Comparison of ENCODE assay signal across 1 cellular context in the genomic region with DNA sequence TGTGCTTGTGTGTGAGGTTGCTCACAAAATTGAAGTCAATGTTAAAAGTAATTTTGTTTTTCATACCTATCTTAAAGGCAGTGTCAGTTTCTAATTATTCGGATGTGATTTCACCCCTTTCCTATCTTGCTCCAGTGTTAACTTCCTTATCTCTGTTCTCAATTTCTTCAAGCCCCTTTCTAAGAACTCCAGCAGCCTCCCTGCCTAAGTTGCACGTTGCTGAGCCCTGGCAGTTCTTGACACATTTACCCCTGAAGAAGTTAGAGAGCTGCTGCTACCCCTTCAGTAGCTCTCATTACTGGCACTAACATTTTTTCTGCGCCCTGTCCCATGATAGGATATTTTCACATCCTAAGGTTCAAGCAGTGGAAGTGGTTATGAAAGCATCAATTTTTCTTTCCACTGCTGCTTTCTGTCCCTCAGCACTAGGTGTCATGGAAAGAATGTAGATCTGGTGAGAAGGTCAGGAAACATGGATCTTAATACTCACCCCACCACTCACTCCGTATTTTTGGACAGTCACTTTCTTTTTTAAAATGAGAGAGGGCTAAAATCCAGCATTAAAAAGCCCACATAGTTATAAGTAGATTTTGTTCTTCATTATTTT.
TF ChIP-seq lines count a peak whose summit lies in the region.

No MANE protein-coding gene starts in this region.

TF ChIP-seq in K562, 482 proteins besides CTCF, POLR2A, EP300 and RAD21 (continued from another document):
- TF ChIP-seq TFAM (CRISPR knock-in tag; conservative IDR thresholded peaks at IDR 0.05) (no peak), NR2C2 (CRISPR knock-in tag; IDR thresholded peaks at IDR 0.05) (no peak), NR2C2 (tag; IDR thresholded peaks at IDR 0.05) (0 out of 2 replicates have a peak, but pooled peaks have one; percentile 35), L3MBTL2 (IDR thresholded peaks at IDR 0.05) (peak; percentile 52), SMARCE1 (IDR thresholded peaks at IDR 0.05) (0 out of 2 replicates have a peak, but pooled peaks have one; percentile 29), CXXC5 (CRISPR knock-in tag; IDR thresholded peaks at IDR 0.05) (0 out of 2 replicates have a peak, but pooled peaks have one; percentile 8), ARID1B (IDR thresholded peaks at IDR 0.05) (peak; percentile 40; the same call in 1 of the 2 replicates), ZNF589 (CRISPR knock-in tag; IDR thresholded peaks at IDR 0.05; ENCODE audit: low read depth) (0 out of 2 replicates have a peak, but pooled peaks have one; percentile 21), CTBP1 (IDR thresholded peaks at IDR 0.05; ENCODE audit: borderline replicate concordance) (peak; percentile 61), NFYB (IDR thresholded peaks at IDR 0.05; ENCODE audit: extremely low read depth, insufficient read length) (no peak), PTRF (tag; IDR thresholded peaks at IDR 0.05) (no peak), TAF9B (IDR thresholded peaks at IDR 0.05; ENCODE audit: partially characterized antibody) (peak; percentile 29), CSDE1 (IDR thresholded peaks at IDR 0.05) (0 out of 4 replicates have a peak, but pooled peaks of 1 of the 2 experiments have one; percentile 32), TEAD4 (IDR thresholded peaks at IDR 0.05; ENCODE audit: low read length) (peak; percentile 26; the same call in 1 of the 2 replicates), TEAD4 (CRISPR knock-in tag; IDR thresholded peaks at IDR 0.05; ENCODE audit: borderline replicate concordance) (no peak), MYC (IDR thresholded peaks at IDR 0.05; ENCODE audit: low read depth, low read length) (peak; percentile 43; the same call in 1 of the 2 replicates), MYC (CRISPR knock-in tag; IDR thresholded peaks at IDR 0.05; ENCODE audit: borderline replicate concordance, low read depth) (no peak), RCOR1 (IDR thresholded peaks at IDR 0.05; ENCODE audit: borderline replicate concordance in 1 of 2, low read depth in 2 of 2, low read length in 2 of 2) (peak in 1 of 2 experiments; percentile 40; a peak in 2 of 4 replicates), ETV1 (tag; conservative IDR thresholded peaks at IDR 0.05; ENCODE audit: low read depth) (0 out of 2 replicates have a peak, but pooled peaks have one; percentile 23), CBFA2T3 (IDR thresholded peaks at IDR 0.05) (peak; percentile 49; the same call in 1 of the 2 replicates), MAFG (tag; conservative IDR thresholded peaks at IDR 0.05) (peak; percentile 26; the same call in 1 of the 2 replicates)
- TF ChIP-seq, protein P1, sequence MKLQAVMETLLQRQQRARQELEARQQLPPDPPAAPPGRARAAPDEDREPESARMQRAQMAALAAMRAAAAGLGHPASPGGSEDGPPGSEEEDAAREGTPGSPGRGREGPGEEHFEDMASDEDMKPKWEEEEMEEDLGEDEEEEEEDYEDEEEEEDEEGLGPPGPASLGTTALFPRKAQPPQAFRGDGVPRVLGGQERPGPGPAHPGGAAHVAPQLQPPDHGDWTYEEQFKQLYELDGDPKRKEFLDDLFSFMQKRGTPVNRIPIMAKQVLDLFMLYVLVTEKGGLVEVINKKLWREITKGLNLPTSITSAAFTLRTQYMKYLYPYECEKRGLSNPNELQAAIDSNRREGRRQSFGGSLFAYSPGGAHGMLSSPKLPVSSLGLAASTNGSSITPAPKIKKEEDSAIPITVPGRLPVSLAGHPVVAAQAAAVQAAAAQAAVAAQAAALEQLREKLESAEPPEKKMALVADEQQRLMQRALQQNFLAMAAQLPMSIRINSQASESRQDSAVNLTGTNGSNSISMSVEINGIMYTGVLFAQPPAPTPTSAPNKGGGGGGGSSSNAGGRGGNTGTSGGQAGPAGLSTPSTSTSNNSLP (IDR thresholded peaks at IDR 0.05; ENCODE audit: borderline replicate concordance, low read depth, low read length) = 0 out of 2 replicates have a peak, but pooled peaks have one; percentile 19
- TF ChIP-seq, protein P2, sequence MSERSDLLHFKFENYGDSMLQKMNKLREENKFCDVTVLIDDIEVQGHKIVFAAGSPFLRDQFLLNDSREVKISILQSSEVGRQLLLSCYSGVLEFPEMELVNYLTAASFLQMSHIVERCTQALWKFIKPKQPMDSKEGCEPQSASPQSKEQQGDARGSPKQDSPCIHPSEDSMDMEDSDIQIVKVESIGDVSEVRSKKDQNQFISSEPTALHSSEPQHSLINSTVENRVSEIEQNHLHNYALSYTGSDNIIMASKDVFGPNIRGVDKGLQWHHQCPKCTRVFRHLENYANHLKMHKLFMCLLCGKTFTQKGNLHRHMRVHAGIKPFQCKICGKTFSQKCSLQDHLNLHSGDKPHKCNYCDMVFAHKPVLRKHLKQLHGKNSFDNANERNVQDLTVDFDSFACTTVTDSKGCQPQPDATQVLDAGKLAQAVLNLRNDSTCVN (CRISPR knock-in tag; IDR thresholded peaks at IDR 0.05) = no peak
- TF ChIP-seq, protein P3, sequence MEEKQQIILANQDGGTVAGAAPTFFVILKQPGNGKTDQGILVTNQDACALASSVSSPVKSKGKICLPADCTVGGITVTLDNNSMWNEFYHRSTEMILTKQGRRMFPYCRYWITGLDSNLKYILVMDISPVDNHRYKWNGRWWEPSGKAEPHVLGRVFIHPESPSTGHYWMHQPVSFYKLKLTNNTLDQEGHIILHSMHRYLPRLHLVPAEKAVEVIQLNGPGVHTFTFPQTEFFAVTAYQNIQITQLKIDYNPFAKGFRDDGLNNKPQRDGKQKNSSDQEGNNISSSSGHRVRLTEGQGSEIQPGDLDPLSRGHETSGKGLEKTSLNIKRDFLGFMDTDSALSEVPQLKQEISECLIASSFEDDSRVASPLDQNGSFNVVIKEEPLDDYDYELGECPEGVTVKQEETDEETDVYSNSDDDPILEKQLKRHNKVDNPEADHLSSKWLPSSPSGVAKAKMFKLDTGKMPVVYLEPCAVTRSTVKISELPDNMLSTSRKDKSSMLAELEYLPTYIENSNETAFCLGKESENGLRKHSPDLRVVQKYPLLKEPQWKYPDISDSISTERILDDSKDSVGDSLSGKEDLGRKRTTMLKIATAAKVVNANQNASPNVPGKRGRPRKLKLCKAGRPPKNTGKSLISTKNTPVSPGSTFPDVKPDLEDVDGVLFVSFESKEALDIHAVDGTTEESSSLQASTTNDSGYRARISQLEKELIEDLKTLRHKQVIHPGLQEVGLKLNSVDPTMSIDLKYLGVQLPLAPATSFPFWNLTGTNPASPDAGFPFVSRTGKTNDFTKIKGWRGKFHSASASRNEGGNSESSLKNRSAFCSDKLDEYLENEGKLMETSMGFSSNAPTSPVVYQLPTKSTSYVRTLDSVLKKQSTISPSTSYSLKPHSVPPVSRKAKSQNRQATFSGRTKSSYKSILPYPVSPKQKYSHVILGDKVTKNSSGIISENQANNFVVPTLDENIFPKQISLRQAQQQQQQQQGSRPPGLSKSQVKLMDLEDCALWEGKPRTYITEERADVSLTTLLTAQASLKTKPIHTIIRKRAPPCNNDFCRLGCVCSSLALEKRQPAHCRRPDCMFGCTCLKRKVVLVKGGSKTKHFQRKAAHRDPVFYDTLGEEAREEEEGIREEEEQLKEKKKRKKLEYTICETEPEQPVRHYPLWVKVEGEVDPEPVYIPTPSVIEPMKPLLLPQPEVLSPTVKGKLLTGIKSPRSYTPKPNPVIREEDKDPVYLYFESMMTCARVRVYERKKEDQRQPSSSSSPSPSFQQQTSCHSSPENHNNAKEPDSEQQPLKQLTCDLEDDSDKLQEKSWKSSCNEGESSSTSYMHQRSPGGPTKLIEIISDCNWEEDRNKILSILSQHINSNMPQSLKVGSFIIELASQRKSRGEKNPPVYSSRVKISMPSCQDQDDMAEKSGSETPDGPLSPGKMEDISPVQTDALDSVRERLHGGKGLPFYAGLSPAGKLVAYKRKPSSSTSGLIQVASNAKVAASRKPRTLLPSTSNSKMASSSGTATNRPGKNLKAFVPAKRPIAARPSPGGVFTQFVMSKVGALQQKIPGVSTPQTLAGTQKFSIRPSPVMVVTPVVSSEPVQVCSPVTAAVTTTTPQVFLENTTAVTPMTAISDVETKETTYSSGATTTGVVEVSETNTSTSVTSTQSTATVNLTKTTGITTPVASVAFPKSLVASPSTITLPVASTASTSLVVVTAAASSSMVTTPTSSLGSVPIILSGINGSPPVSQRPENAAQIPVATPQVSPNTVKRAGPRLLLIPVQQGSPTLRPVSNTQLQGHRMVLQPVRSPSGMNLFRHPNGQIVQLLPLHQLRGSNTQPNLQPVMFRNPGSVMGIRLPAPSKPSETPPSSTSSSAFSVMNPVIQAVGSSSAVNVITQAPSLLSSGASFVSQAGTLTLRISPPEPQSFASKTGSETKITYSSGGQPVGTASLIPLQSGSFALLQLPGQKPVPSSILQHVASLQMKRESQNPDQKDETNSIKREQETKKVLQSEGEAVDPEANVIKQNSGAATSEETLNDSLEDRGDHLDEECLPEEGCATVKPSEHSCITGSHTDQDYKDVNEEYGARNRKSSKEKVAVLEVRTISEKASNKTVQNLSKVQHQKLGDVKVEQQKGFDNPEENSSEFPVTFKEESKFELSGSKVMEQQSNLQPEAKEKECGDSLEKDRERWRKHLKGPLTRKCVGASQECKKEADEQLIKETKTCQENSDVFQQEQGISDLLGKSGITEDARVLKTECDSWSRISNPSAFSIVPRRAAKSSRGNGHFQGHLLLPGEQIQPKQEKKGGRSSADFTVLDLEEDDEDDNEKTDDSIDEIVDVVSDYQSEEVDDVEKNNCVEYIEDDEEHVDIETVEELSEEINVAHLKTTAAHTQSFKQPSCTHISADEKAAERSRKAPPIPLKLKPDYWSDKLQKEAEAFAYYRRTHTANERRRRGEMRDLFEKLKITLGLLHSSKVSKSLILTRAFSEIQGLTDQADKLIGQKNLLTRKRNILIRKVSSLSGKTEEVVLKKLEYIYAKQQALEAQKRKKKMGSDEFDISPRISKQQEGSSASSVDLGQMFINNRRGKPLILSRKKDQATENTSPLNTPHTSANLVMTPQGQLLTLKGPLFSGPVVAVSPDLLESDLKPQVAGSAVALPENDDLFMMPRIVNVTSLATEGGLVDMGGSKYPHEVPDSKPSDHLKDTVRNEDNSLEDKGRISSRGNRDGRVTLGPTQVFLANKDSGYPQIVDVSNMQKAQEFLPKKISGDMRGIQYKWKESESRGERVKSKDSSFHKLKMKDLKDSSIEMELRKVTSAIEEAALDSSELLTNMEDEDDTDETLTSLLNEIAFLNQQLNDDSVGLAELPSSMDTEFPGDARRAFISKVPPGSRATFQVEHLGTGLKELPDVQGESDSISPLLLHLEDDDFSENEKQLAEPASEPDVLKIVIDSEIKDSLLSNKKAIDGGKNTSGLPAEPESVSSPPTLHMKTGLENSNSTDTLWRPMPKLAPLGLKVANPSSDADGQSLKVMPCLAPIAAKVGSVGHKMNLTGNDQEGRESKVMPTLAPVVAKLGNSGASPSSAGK (IDR thresholded peaks at IDR 0.05) = peak; percentile 23; the same call in 1 of the 2 replicates
